In the genomic region with DNA sequence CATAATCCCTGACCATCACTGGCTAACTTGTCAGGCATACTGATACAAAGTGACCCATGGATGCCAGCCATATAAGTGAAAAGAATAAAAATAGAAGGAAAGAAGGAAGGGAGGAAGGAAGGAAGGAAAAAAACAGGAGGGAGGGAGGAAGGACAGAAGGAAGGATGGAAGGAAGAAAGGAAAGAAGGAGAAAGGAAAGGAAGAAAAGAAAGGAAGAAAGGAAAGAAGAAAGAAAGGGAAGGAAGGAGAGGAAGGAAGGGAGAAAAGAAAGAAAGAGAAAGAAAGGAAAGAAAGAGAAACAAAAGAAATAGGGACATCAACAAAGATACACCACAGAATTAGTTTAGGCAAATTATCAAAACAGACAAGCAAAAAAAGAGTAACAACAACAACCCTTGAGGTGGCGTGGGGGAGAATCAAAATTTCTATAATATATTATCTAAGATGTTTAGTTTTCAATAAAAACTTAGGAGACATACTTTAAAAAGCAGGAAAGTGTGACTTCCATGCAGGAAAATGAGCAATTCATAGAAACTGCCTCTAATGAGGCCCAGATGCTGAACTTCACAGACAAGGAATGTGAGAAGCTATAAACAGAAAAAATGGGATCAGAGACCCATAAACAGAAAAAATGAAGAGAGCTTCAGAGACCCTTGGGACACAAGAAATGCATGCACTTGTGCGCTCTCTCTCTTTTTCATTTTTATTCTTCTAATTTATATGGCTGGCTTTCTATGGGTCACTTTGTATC, we compare ENCODE assay signal across 20 cellular contexts.
DNase-seq lines count a peak whose midpoint lies in the region; ATAC-seq, FAIRE-seq and TF ChIP-seq lines count a peak whose summit lies in the region.
"Had no signal": no experiment of that assay in that cellular context is flagged by ENCODE, and none has a peak within 500 bp of the region (broad histone marks: within the 10 kb centered on the region; RNA-seq: fewer than 3 reads in every experiment).

No MANE protein-coding gene starts in this region.

- peak overlapping the region; percentile 40 for H2AFZ ChIP-seq in GM23338

- DNase-seq in AG20443 (ENCODE audit: low spot score) (peak; percentile 34), GM23338 (ENCODE audit: low spot score) (no peak), mesothelial cell of epicardium (ENCODE audit: low spot score in 2 of 2, unreplicated experiment in 2 of 2) (no peak), AML-193 (lab: John Stamatoyannopoulos, UW) (no peak), COLO829 (ENCODE audit: low spot score) (no peak)
- no peak for DNase-seq in activated CD4-positive, alpha-beta T cell treated with anti-CD3 and anti-CD28 coated beads for 48 hours
- DNase-seq in stimulated activated CD4-positive, alpha-beta T cell treated with anti-CD3 and anti-CD28 coated beads, Interleukin-4, amount 100 ng/mL, for 4 hours: no peak
- DNase-seq: C1 segment of cervical spinal cord; CD4-positive, alpha-beta T cell; DMS79; EL; H9; IMR-90; KG1 had no signal

- H3K4me1 ChIP-seq in GM23338 (ENCODE audit: insufficient read depth): peaks cover 10% of the 10 kb centered on the region; the same call in 1 of the 2 replicates

- H3K27ac ChIP-seq in GM23338 (ENCODE audit: low read depth): no peak overlapping the region
- H3K27ac ChIP-seq: A549 had no signal

- H3K27me3 ChIP-seq in GM23338 (ENCODE audit: insufficient read depth): no peaks in the 10 kb centered on the region

- H3K9me3 Mint-ChIP-seq in GM23338 (peaks cover 2% of the 10 kb centered on the region), mesothelial cell of epicardium (peaks cover 58% of the 10 kb centered on the region)
- H3K9me3 Mint-ChIP-seq: CD4-positive, alpha-beta T cell had no signal

- H3K4me1 Mint-ChIP-seq in GM23338: peaks cover 16% of the 10 kb centered on the region
- peaks cover 32% of the 10 kb centered on the region for H3K4me1 Mint-ChIP-seq in mesothelial cell of epicardium

- H3K4me3 Mint-ChIP-seq in GM23338 (no peak overlapping the region), mesothelial cell of epicardium (no peak overlapping the region)
- H3K4me3 Mint-ChIP-seq: B cell; CD4-positive, alpha-beta T cell; H9 had no signal

- H3K79me2 ChIP-seq in GM23338 (replicated peaks; ENCODE audit: insufficient read depth): no peaks in the 10 kb centered on the region

- H3K36me3 Mint-ChIP-seq in GM23338 (ENCODE audit: low read depth): 0 out of 3 replicates have a peak, but pooled peaks cover 2% of the 10 kb centered on the region
- peaks cover 26% of the 10 kb centered on the region for H3K36me3 Mint-ChIP-seq in mesothelial cell of epicardium

- no peak overlapping the region for H3K27ac Mint-ChIP-seq in GM23338
- H3K27ac Mint-ChIP-seq in mesothelial cell of epicardium: peak overlapping the region; percentile 80
- H3K27ac Mint-ChIP-seq: B cell; CD4-positive, alpha-beta T cell; H9 had no signal

- H3K9me2 ChIP-seq in GM23338 (ENCODE audit: insufficient read depth): no peaks in the 10 kb centered on the region

- FAIRE-seq in endometrium (lab: Jason Lieb, UNC): peak; percentile 33
- FAIRE-seq: A549, G401.6, GM12892, GM19239 had no signal

- H3K4me2 ChIP-seq in GM23338: no peak overlapping the region
- H3K4me2 ChIP-seq: A549 had no signal

- no peak for TF ChIP-seq CTCF in GM23338 (conservative IDR thresholded peaks at IDR 0.05; ENCODE audit: low read depth in 2 of 2)
- no peak for TF ChIP-seq CTCF in mesothelial cell of epicardium (IDR thresholded peaks at IDR 0.05; ENCODE audit: unreplicated experiment)

- H3F3A ChIP-seq in GM23338 (replicated peaks; ENCODE audit: low read depth): no peaks in the 10 kb centered on the region

- H3K36me3 ChIP-seq in GM23338 (ENCODE audit: insufficient read depth): no peaks in the 10 kb centered on the region

- no peaks in the 10 kb centered on the region for H4K20me1 ChIP-seq in GM23338 (replicated peaks; ENCODE audit: insufficient read depth)

- H3K27me3 Mint-ChIP-seq in GM23338 (ENCODE audit: insufficient read depth, low read depth, poor library complexity): peaks cover 5% of the 10 kb centered on the region
- H3K27me3 Mint-ChIP-seq in mesothelial cell of epicardium (ENCODE audit: low read depth): no peaks in the 10 kb centered on the region

- H3K4me3 ChIP-seq in GM23338: no peak overlapping the region
- H3K4me3 ChIP-seq: A549 had no signal

- no peak for ATAC-seq in GM23338
- ATAC-seq: A549 had no signal

TF ChIP-seq in GM23338, 12 proteins besides CTCF, POLR2A, EP300 and RAD21 (continues in another document):
- no peak for TF ChIP-seq NANOG (IDR thresholded peaks at IDR 0.05; ENCODE audit: borderline replicate concordance)
- no peak for TF ChIP-seq CREB1 (CRISPR knock-in tag; IDR thresholded peaks at IDR 0.05; ENCODE audit: low read depth)
- no peak for TF ChIP-seq POLR2AphosphoS5 (IDR thresholded peaks at IDR 0.05; ENCODE audit: low read depth)
- no peak for TF ChIP-seq JUNB (IDR thresholded peaks at IDR 0.05; ENCODE audit: unreplicated experiment)
- TF ChIP-seq, protein P1, sequence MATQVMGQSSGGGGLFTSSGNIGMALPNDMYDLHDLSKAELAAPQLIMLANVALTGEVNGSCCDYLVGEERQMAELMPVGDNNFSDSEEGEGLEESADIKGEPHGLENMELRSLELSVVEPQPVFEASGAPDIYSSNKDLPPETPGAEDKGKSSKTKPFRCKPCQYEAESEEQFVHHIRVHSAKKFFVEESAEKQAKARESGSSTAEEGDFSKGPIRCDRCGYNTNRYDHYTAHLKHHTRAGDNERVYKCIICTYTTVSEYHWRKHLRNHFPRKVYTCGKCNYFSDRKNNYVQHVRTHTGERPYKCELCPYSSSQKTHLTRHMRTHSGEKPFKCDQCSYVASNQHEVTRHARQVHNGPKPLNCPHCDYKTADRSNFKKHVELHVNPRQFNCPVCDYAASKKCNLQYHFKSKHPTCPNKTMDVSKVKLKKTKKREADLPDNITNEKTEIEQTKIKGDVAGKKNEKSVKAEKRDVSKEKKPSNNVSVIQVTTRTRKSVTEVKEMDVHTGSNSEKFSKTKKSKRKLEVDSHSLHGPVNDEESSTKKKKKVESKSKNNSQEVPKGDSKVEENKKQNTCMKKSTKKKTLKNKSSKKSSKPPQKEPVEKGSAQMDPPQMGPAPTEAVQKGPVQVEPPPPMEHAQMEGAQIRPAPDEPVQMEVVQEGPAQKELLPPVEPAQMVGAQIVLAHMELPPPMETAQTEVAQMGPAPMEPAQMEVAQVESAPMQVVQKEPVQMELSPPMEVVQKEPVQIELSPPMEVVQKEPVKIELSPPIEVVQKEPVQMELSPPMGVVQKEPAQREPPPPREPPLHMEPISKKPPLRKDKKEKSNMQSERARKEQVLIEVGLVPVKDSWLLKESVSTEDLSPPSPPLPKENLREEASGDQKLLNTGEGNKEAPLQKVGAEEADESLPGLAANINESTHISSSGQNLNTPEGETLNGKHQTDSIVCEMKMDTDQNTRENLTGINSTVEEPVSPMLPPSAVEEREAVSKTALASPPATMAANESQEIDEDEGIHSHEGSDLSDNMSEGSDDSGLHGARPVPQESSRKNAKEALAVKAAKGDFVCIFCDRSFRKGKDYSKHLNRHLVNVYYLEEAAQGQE (IDR thresholded peaks at IDR 0.05; ENCODE audit: unreplicated experiment): no peak
- no peak for TF ChIP-seq EZH2 (IDR thresholded peaks at IDR 0.05; ENCODE audit: low read depth, unreplicated experiment)
- TF ChIP-seq ZNF114 (CRISPR knock-in tag; IDR thresholded peaks at IDR 0.05): no peak
- TF ChIP-seq ZNF331 (CRISPR knock-in tag; IDR thresholded peaks at IDR 0.05; ENCODE audit: low read depth): no peak
- TF ChIP-seq EZH2phosphoT487 (IDR thresholded peaks at IDR 0.05; ENCODE audit: unreplicated experiment): no peak
